Comparison of ENCODE assay signal across 8 cellular contexts in genomic region chr6:99746261-99746895, GRCh38.
A peak's percentile ranks its signal among the peaks of the same experiment; 100 is the strongest.
DNase-seq lines count a peak whose midpoint lies in the region; ATAC-seq and TF ChIP-seq lines count a peak whose summit lies in the region.

No MANE protein-coding gene starts in this region.

- TF ChIP-seq CTCF in OCI-LY7 (conservative IDR thresholded peaks at IDR 0.05; ENCODE audit: low read length) = peak; percentile 91
- peak; percentile 88 for TF ChIP-seq CTCF in fibroblast of mammary gland (conservative IDR thresholded peaks at IDR 0.05; ENCODE audit: control insufficient read depth, insufficient read depth, low read depth, low read length)
- peak; percentile 72 to 89 (median 82) for TF ChIP-seq CTCF in tibial nerve (IDR thresholded peaks at IDR 0.05)

- no peak overlapping the region for H2BK5ac ChIP-seq in neuronal stem cell (ENCODE audit: low read length)

- ATAC-seq in GM21723 (IDR thresholded peaks at IDR 0.05; ENCODE audit: unreplicated experiment) = peak; percentile 94

- TF ChIP-seq EP300 in Ishikawa (IDR thresholded peaks at IDR 0.05; ENCODE audit: borderline replicate concordance) (no peak), tibial nerve (IDR thresholded peaks at IDR 0.05) (no peak)

- no peaks in the 10 kb centered on the region for H3K36me3 ChIP-seq in OCI-LY7 (ENCODE audit: insufficient read depth, low read length)
- H3K36me3 ChIP-seq in neuronal stem cell (replicated peaks in 1 of 2; ENCODE audit: control insufficient read depth in 2 of 2, insufficient read depth in 2 of 2, low read length in 2 of 2) = no peaks in the 10 kb centered on the region
- H3K36me3 ChIP-seq in tibial nerve = no peaks in the 10 kb centered on the region

- no peaks in the 10 kb centered on the region for H3K79me2 ChIP-seq in OCI-LY7 (ENCODE audit: insufficient read depth, low read depth, low read length)

- POLR2A ChIA-PET in OCI-LY7 (lab: Charles Lee) = interaction anchor here (0.8 to 1.6 kb wide), 4 partner anchors 20 to 321 kb away, joined by 3 to 4 read pairs (median 3); partner anchors contain the start of gene PNISR

- no peak overlapping the region for H3K9ac ChIP-seq in neuronal stem cell (ENCODE audit: low read depth, low read length, poor library complexity)

- H3K18ac ChIP-seq in neuronal stem cell (ENCODE audit: low read length) = no peak overlapping the region

- TF ChIP-seq RAD21 in Ishikawa (IDR thresholded peaks at IDR 0.05; ENCODE audit: low read depth) = peak; percentile 82

- H3K4me2 ChIP-seq in OCI-LY7 (ENCODE audit: low read length) = no peak overlapping the region
- no peak overlapping the region for H3K4me2 ChIP-seq in neuronal stem cell (ENCODE audit: insufficient read depth, low read length, poor library complexity, severe bottlenecking)

- H3K4ac ChIP-seq in neuronal stem cell (ENCODE audit: low read length) = no peak overlapping the region

- DNase-seq in ELF-1 (ENCODE audit: low read depth, low spot score) = peak; percentile 18
- peak; percentile 69 for DNase-seq in OCI-LY7 (ENCODE audit: low spot score)
- peak; percentile 19 for DNase-seq in activated T-cell treated with anti-CD3 and anti-CD28 coated beads, Interleukin-2, amount 50 U/mL, for 1 hour
- DNase-seq in fibroblast of mammary gland (ENCODE audit: low read depth) = peak; percentile 75
- DNase-seq in neuronal stem cell (ENCODE audit: low spot score) = peak; percentile 66
- DNase-seq in tibial nerve (ENCODE audit: low spot score in 2 of 2) = peak; percentile 28 to 86

- no peak overlapping the region for H2AK5ac ChIP-seq in neuronal stem cell (ENCODE audit: low read depth, low read length)

- H4K20me1 ChIP-seq in OCI-LY7 (ENCODE audit: insufficient read depth, low read length) = no peaks in the 10 kb centered on the region

- CTCF ChIA-PET in OCI-LY7 (lab: Charles Lee; ENCODE audit: unreplicated experiment) = no interaction called here

- no peak overlapping the region for H3K27ac ChIP-seq in OCI-LY7 (ENCODE audit: low read depth, low read length, poor library complexity, severe bottlenecking)
- no peak overlapping the region for H3K27ac ChIP-seq in neuronal stem cell (replicated peaks; ENCODE audit: low read length)
- no peak overlapping the region for H3K27ac ChIP-seq in tibial nerve

- H2BK12ac ChIP-seq in neuronal stem cell (ENCODE audit: low read length) = no peak overlapping the region

- no peak overlapping the region for H4K91ac ChIP-seq in neuronal stem cell (ENCODE audit: low read depth, low read length, poor library complexity)

- TF ChIP-seq POLR2A in tibial nerve (IDR thresholded peaks at IDR 0.05) = no peak

- H4K8ac ChIP-seq in neuronal stem cell (ENCODE audit: low read depth, low read length) = no peak overlapping the region

- H2BK15ac ChIP-seq in neuronal stem cell (ENCODE audit: low read length) = no peak overlapping the region

- no peaks in the 10 kb centered on the region for H3K79me1 ChIP-seq in neuronal stem cell (ENCODE audit: low read depth, low read length)

- no peak overlapping the region for H3K23ac ChIP-seq in neuronal stem cell (ENCODE audit: low read depth, low read length, poor library complexity)

- H2AFZ ChIP-seq in OCI-LY7 (ENCODE audit: low read length) = no peak overlapping the region
- H2AFZ ChIP-seq in neuronal stem cell (ENCODE audit: low read length) = no peak overlapping the region

- intact Hi-C loops in OCI-LY7 (cut with micrococcal nuclease; ENCODE audit: unreplicated experiment) = loop anchor here (1.0 to 10.0 kb wide), 2 partner anchors 279 to 412 kb away; no protein-coding TSS in a partner anchor

- no peaks in the 10 kb centered on the region for H3K9me2 ChIP-seq in OCI-LY7 (ENCODE audit: insufficient read depth, low read length)

- H3K4me3 ChIP-seq in OCI-LY7 (ENCODE audit: low read depth, low read length, poor library complexity, severe bottlenecking) = no peak overlapping the region
- no peak overlapping the region for H3K4me3 ChIP-seq in fibroblast of mammary gland (ENCODE audit: control insufficient read depth, low read depth, low read length)
- H3K4me3 ChIP-seq in neuronal stem cell (ENCODE audit: low read length in 2 of 2) = no peak overlapping the region
- H3K4me3 ChIP-seq in tibial nerve = no peak overlapping the region

- H3K27me3 ChIP-seq in neuronal stem cell (ENCODE audit: control insufficient read depth in 3 of 3, insufficient read depth in 3 of 3, low read depth in 1 of 3, low read length in 3 of 3) (peaks cover 0 to 3% (median 0%) of the 10 kb centered on the region in 3 experiments), tibial nerve (no peaks in the 10 kb centered on the region)

- H3K9me3 ChIP-seq in OCI-LY7 (ENCODE audit: low read length) (no peaks in the 10 kb centered on the region), neuronal stem cell (replicated peaks in 1 of 2; ENCODE audit: control insufficient read depth in 2 of 2, insufficient read depth in 1 of 2, low read depth in 1 of 2, low read length in 2 of 2) (no peaks in the 10 kb centered on the region), tibial nerve (no peaks in the 10 kb centered on the region)

- no peak overlapping the region for H2BK120ac ChIP-seq in neuronal stem cell (ENCODE audit: low read depth, low read length)

- no CpG with 5 or more reads among the region's 6 CpGs for WGBS in neuronal stem cell (ENCODE audit: extremely low coverage in 2 of 2, insufficient read length in 2 of 2, insufficient replicate concordance in 1 of 2), 2 donors
- 1 to 3% methylated on average over 6 of the region's 6 CpGs for WGBS in tibial nerve, 2 donors

- H3K14ac ChIP-seq in neuronal stem cell (ENCODE audit: low read length) = no peak overlapping the region

- H3K4me1 ChIP-seq in OCI-LY7 (ENCODE audit: insufficient read depth, low read length, poor library complexity, severe bottlenecking) (no peaks in the 10 kb centered on the region), neuronal stem cell (ENCODE audit: control insufficient read depth in 2 of 2, insufficient read depth in 1 of 2, low read depth in 1 of 2, low read length in 2 of 2) (no peaks in the 10 kb centered on the region), tibial nerve (peaks cover 0 to 6% (median 0%) of the 10 kb centered on the region in 4 donors)

- BruUV-seq in OCI-LY7 (replicated peaks; lab: Mats Ljungman, UMichigan) = no TSS peak

TF ChIP-seq in Ishikawa, 13 proteins besides CTCF, POLR2A, EP300 and RAD21:
- TF ChIP-seq USF1 (IDR thresholded peaks at IDR 0.05) (no peak), TAF1 (IDR thresholded peaks at IDR 0.05; ENCODE audit: low read depth) (no peak), CEBPB (IDR thresholded peaks at IDR 0.05) (peak; percentile 28; the same call in 1 of the 2 replicates), TEAD4 (IDR thresholded peaks at IDR 0.05) (no peak), TCF12 (IDR thresholded peaks at IDR 0.05; ENCODE audit: low read depth) (no peak)
TF ChIP-seq in Ishikawa: peak in this region for 1.

Comparison
In these comparisons a context has a peak if more than half of its experiments do, and no peak if none do; other contexts are left out.
1. DNase-seq: peak in every context shown above with its lines; median percentile 75 in fibroblast of mammary gland; 69 in OCI-LY7; 66 in neuronal stem cell; 57 in tibial nerve; 19 in activated T-cell treated with anti-CD3 and anti-CD28 coated beads, Interleukin-2, amount 50 U/mL, for 1 hour; 18 in ELF-1.